ENCODE assay signal across 12 cellular contexts in the genomic region with DNA sequence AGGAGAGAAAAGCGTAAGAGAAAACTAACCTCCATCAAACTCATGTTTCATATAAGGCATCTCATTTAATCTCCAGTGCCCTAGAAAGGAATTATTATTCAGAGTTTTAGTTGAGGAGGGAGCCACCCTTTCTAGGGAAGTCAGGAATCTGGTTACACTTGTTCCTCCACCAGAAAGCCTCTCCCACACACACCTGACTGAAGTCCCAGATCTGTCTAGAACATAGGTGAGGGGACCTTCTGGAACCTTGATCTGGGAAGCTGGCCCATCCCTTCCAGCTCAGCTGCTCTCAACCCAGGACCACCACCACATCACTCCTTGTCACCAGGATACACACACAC. TPM values are rescaled to one million over a fixed set of nuclear protein-coding genes. Genes with fewer than 3 reads are reported as not detected.
DNase-seq lines count a peak whose midpoint lies in the region; ATAC-seq and TF ChIP-seq lines count a peak whose summit lies in the region.
"Had no signal": no experiment of that assay in that cellular context is flagged by ENCODE, and none has a peak within 500 bp of the region (broad histone marks: within the 10 kb centered on the region; RNA-seq: fewer than 3 reads in every experiment).

No MANE protein-coding gene starts in this region.

- no peak for ATAC-seq in stimulated activated naive CD8-positive, alpha-beta T cell treated with anti-CD3 and anti-CD28 coated beads, Interleukin-15, Interleukin-2, amounts not matched to agents 100 U/mL and 50 U/mL, for 24 hours
- no peak for ATAC-seq in activated naive CD8-positive, alpha-beta T cell treated with anti-CD3 and anti-CD28 coated beads, Interleukin-2, amount 50 U/mL, for 24 hours
- ATAC-seq in HG03097 (IDR thresholded peaks at IDR 0.05; ENCODE audit: low FRiP score, unreplicated experiment), result no peak

- H3K9me3 ChIP-seq in mucosa of stomach (ENCODE audit: control insufficient read depth, low read length) (no peaks in the 10 kb centered on the region), BE2C (no peaks in the 10 kb centered on the region)

- H3K4me1 ChIP-seq in mucosa of stomach (ENCODE audit: control insufficient read depth, insufficient read depth, low read length) (peaks cover 56% of the 10 kb centered on the region), BE2C (no peaks in the 10 kb centered on the region)

- H3K36me3 Mint-ChIP-seq in stimulated activated naive CD8-positive, alpha-beta T cell treated with anti-CD3 and anti-CD28 coated beads, Interleukin-15, Interleukin-2, amounts not matched to agents 100 ng/mL and 50 ng/mL, for 24 hours (ENCODE audit: low read depth), result peaks cover 30% of the 10 kb centered on the region
- H3K36me3 Mint-ChIP-seq in activated naive CD8-positive, alpha-beta T cell treated with anti-CD3 and anti-CD28 coated beads, Interleukin-2, amount 50 U/mL, for 24 hours (ENCODE audit: low read depth), result peaks cover 30% of the 10 kb centered on the region

- no peak for TF ChIP-seq CTCF in BE2C (IDR thresholded peaks at IDR 0.05; ENCODE audit: low read depth, low read length)

- no peaks in the 10 kb centered on the region for H3K27me3 Mint-ChIP-seq in stimulated activated naive CD8-positive, alpha-beta T cell treated with anti-CD3 and anti-CD28 coated beads, Interleukin-15, Interleukin-2, amounts not matched to agents 100 ng/mL and 50 ng/mL, for 24 hours
- H3K27me3 Mint-ChIP-seq in activated naive CD8-positive, alpha-beta T cell treated with anti-CD3 and anti-CD28 coated beads, Interleukin-2, amount 50 U/mL, for 24 hours, result no peaks in the 10 kb centered on the region

- peak overlapping the region; percentile 100 for H3K27ac Mint-ChIP-seq in stimulated activated naive CD8-positive, alpha-beta T cell treated with anti-CD3 and anti-CD28 coated beads, Interleukin-15, Interleukin-2, amounts not matched to agents 100 ng/mL and 50 ng/mL, for 24 hours
- H3K27ac Mint-ChIP-seq in activated naive CD8-positive, alpha-beta T cell treated with anti-CD3 and anti-CD28 coated beads, Interleukin-2, amount 50 U/mL, for 24 hours, result peak overlapping the region; percentile 95

- H3K27me3 ChIP-seq in mucosa of stomach (ENCODE audit: control insufficient read depth, insufficient read depth, low read length), result no peaks in the 10 kb centered on the region
- H3K27me3 ChIP-seq in BE2C, result peaks cover 41% of the 10 kb centered on the region

- no peak for DNase-seq in stimulated activated naive CD8-positive, alpha-beta T cell treated with anti-CD3 and anti-CD28 coated beads, Interleukin-15, Interleukin-2, amounts not matched to agents 100 U/mL and 50 U/mL, for 24 hours
- DNase-seq in activated naive CD8-positive, alpha-beta T cell treated with anti-CD3 and anti-CD28 coated beads, Interleukin-2, amount 50 U/mL, for 24 hours, result no peak
- DNase-seq in NCI-H1694 (lab: John Stamatoyannopoulos, UW) (no peak), AG08395 (ENCODE audit: low spot score) (no peak), BE2C (no peak)
- DNase-seq: aorta; NCI-H1092 treated with DMSO at 0.1 percent for 48 hours; stimulated activated CD4-positive, alpha-beta T cell treated with anti-CD3 and anti-CD28 coated beads, Interleukin-15, amount 100 ng/mL, for 24 hours; substantia nigra had no signal

- no peaks in the 10 kb centered on the region for H3K9me3 Mint-ChIP-seq in stimulated activated naive CD8-positive, alpha-beta T cell treated with anti-CD3 and anti-CD28 coated beads, Interleukin-15, Interleukin-2, amounts not matched to agents 100 ng/mL and 50 ng/mL, for 24 hours
- no peaks in the 10 kb centered on the region for H3K9me3 Mint-ChIP-seq in activated naive CD8-positive, alpha-beta T cell treated with anti-CD3 and anti-CD28 coated beads, Interleukin-2, amount 50 U/mL, for 24 hours

- H3K4me1 Mint-ChIP-seq in stimulated activated naive CD8-positive, alpha-beta T cell treated with anti-CD3 and anti-CD28 coated beads, Interleukin-15, Interleukin-2, amounts not matched to agents 100 ng/mL and 50 ng/mL, for 24 hours (ENCODE audit: low read depth), result peaks cover 77% of the 10 kb centered on the region
- H3K4me1 Mint-ChIP-seq in activated naive CD8-positive, alpha-beta T cell treated with anti-CD3 and anti-CD28 coated beads, Interleukin-2, amount 50 U/mL, for 24 hours, result peaks cover 67% of the 10 kb centered on the region

- H3K9ac ChIP-seq in mucosa of stomach (ENCODE audit: low read length), result peak overlapping the region; percentile 82

- H3K4me3 ChIP-seq in mucosa of stomach (ENCODE audit: low read length) (no peak overlapping the region), BE2C (ENCODE audit: low read depth, low read length) (no peak overlapping the region)

- H3K36me3 ChIP-seq in mucosa of stomach (ENCODE audit: control insufficient read depth, insufficient read depth, low read length) (peaks cover 15% of the 10 kb centered on the region), BE2C (no peaks in the 10 kb centered on the region)

- H3K4me3 Mint-ChIP-seq in stimulated activated naive CD8-positive, alpha-beta T cell treated with anti-CD3 and anti-CD28 coated beads, Interleukin-15, Interleukin-2, amounts not matched to agents 100 ng/mL and 50 ng/mL, for 24 hours, result peak overlapping the region; percentile 98
- peak overlapping the region; percentile 96 for H3K4me3 Mint-ChIP-seq in activated naive CD8-positive, alpha-beta T cell treated with anti-CD3 and anti-CD28 coated beads, Interleukin-2, amount 50 U/mL, for 24 hours

RNA-seq across cellular contexts. Expression of gene DENND2D, which starts 1.9 kb away (rescaled TPM):
- not detected for polyA plus RNA-seq in BE2C (2012; ENCODE audit: insufficient read depth, insufficient read length, low read depth)

RNA-seq across cellular contexts. Expression of gene CHI3L2, which starts 25.2 kb away (rescaled TPM):
- 0.62 TPM for polyA plus RNA-seq in BE2C (2012; ENCODE audit: insufficient read depth, insufficient read length, low read depth)
